ENCODE assay signal across 11 cellular contexts in genomic region chr15:89494941-89495637, GRCh38. TPM values are rescaled to one million over a fixed set of nuclear protein-coding genes. Genes with fewer than 3 reads are reported as not detected.
DNase-seq lines count a peak whose midpoint lies in the region; ATAC-seq and TF ChIP-seq lines count a peak whose summit lies in the region.
"Had no signal": no experiment of that assay in that cellular context is flagged by ENCODE, and none has a peak within 500 bp of the region (broad histone marks: within the 10 kb centered on the region; RNA-seq: fewer than 3 reads in every experiment).

No MANE protein-coding gene starts in this region.

- intact Hi-C loops in mucosa of descending colon (cut with DNase I, micrococcal nuclease), result no loop called here

- DNase-seq in NCI-H748 (lab: John Stamatoyannopoulos, UW; ENCODE audit: unreplicated experiment), result peak; percentile 15
- no peak for DNase-seq in NCI-H748 treated with DMSO at 0.1 percent for 48 hours (lab: John Stamatoyannopoulos, UW)
- peak; percentile 37 for DNase-seq in Jurkat, Clone E6-1 (ENCODE audit: low read depth, low spot score)
- DNase-seq in mucosa of descending colon, result peak in 2 of 3 donors; percentile 61 to 62
- no peak for DNase-seq in DMS79 (lab: John Stamatoyannopoulos, UW)
- DNase-seq: stomach had no signal

- H3K4me1 ChIP-seq in mucosa of descending colon (ENCODE audit: low read depth), result peaks cover 3% of the 10 kb centered on the region
- H3K4me1 ChIP-seq: BLaER1 treated with 17β-estradiol and CSF1 and Interleukin-3, amounts not matched to agents 10 nM and 100 nM had no signal

- peak overlapping the region; percentile 20 for H3K27ac ChIP-seq in angular gyrus (ENCODE audit: low read depth, low read length)
- H3K27ac ChIP-seq: BLaER1 treated with 17β-estradiol and CSF1 and Interleukin-3, amounts not matched to agents 10 nM and 100 nM; stomach had no signal

- TF ChIP-seq CTCF in mucosa of descending colon (IDR thresholded peaks at IDR 0.05), result peak; percentile 41

- H3K4me3 ChIP-seq in Jurkat, Clone E6-1 (ENCODE audit: low read length), result no peak overlapping the region; the same call in 1 of the 2 replicates
- no peak overlapping the region for H3K4me3 ChIP-seq in mucosa of descending colon
- H3K4me3 ChIP-seq: BLaER1 treated with 17β-estradiol and CSF1 and Interleukin-3, amounts not matched to agents 10 nM and 100 nM; stomach had no signal

- no peaks in the 10 kb centered on the region for H3K36me3 ChIP-seq in mucosa of descending colon (ENCODE audit: low read depth)
- H3K36me3 ChIP-seq: BLaER1 treated with 17β-estradiol and CSF1 and Interleukin-3, amounts not matched to agents 10 nM and 100 nM; stomach had no signal

- H3K9me3 ChIP-seq in mucosa of descending colon, result no peaks in the 10 kb centered on the region
- H3K9me3 ChIP-seq: stomach had no signal

- ATAC-seq in mucosa of descending colon (no peak), HG03159 (IDR thresholded peaks at IDR 0.05; ENCODE audit: unreplicated experiment) (no peak), HG02798 (IDR thresholded peaks at IDR 0.05; ENCODE audit: poor library complexity, unreplicated experiment) (no peak)

RNA-seq across cellular contexts. Expression of gene RHCG, which starts 1.3 kb away (rescaled TPM):
- polyA plus RNA-seq in Jurkat, Clone E6-1 (2012; ENCODE audit: insufficient read depth, insufficient read length), result not detected
- under 1 TPM in 1 of 3 donors, not detected in 2; 0.98 TPM for total RNA-seq in mucosa of descending colon
- total RNA-seq: mononuclear cell had no signal

Comparison
In these comparisons a context has a peak if more than half of its experiments do, and no peak if none do; other contexts are left out.
1. DNase-seq: peak in NCI-H748 (single experiment), Jurkat, Clone E6-1 (single experiment) and mucosa of descending colon (2 of 3); none in NCI-H748 treated with DMSO at 0.1 percent for 48 hours (single experiment) and DMS79 (single experiment).